In genomic region chr2:206158563-206159345, GRCh38 we compare ENCODE assay signal across 8 cellular contexts. TPM values are rescaled to one million over a fixed set of nuclear protein-coding genes. Genes with fewer than 3 reads are reported as not detected.
DNase-seq lines count a peak whose midpoint lies in the region; TF ChIP-seq lines count a peak whose summit lies in the region.

No MANE protein-coding gene starts in this region.

- H3K27me3 ChIP-seq in colonic mucosa (no peaks in the 10 kb centered on the region), transverse colon (no peaks in the 10 kb centered on the region)

- 1 to 2% methylated on average over 13 to 33 of the region's 33 CpGs for WGBS in transverse colon (ENCODE audit: low coverage in 1 of 2), 2 donors

- H3K4me3 ChIP-seq in colonic mucosa (peak overlapping the region; percentile 87), transverse colon (peak overlapping the region; percentile 82 to 91 (median 86))

- H3K36me3 ChIP-seq in colonic mucosa (peaks cover 16% of the 10 kb centered on the region), transverse colon (peaks cover 0 to 26% (median 10%) of the 10 kb centered on the region in 4 donors)

- DNase-seq in NCI-H146 (lab: John Stamatoyannopoulos, UW) (peak; percentile 13), NCI-H146 treated with DMSO at 0.1 percent for 48 hours (lab: John Stamatoyannopoulos, UW; ENCODE audit: unreplicated experiment) (no peak), HEK293T (ENCODE audit: extremely low spot score) (peak; percentile 22), NCI-H2227 (lab: John Stamatoyannopoulos, UW; ENCODE audit: unreplicated experiment) (peak; percentile 71), colonic mucosa (no peak), medulla oblongata (ENCODE audit: extremely low spot score) (peak; percentile 29), transverse colon (no peak)
- no peak for DNase-seq in central memory CD4-positive, alpha-beta T cell

- POLR2A ChIA-PET in HEK293T (lab: Yijun Ruan, JAX) = interaction anchor here (1.0 to 2.4 kb wide), 6 partner anchors 45 to 117 kb away, joined by 3 to 10 read pairs (median 4); a partner anchor contains a TSS

- H3K9me3 ChIP-seq in colonic mucosa = no peaks in the 10 kb centered on the region
- no peaks in the 10 kb centered on the region for H3K9me3 ChIP-seq in transverse colon

- no peak for TF ChIP-seq POLR2A in transverse colon (IDR thresholded peaks at IDR 0.05)

- TF ChIP-seq CTCF in colonic mucosa (IDR thresholded peaks at IDR 0.05) = no peak
- TF ChIP-seq CTCF in transverse colon (IDR thresholded peaks at IDR 0.05) = no peak

- CTCF ChIA-PET in HEK293T (lab: Yijun Ruan, JAX) = no interaction called here

- TF ChIP-seq EP300 in transverse colon (IDR thresholded peaks at IDR 0.05; ENCODE audit: low read depth) = no peak

- intact Hi-C loops in colonic mucosa (cut with DNase I) (loop anchor here (5.0 kb wide), 1 partner anchor 71 kb away; the partner anchor contains the start of gene INO80D), transverse colon (cut with DNase I; ENCODE audit: low total_unique reads) (no loop called here)

- in situ Hi-C loops in transverse colon (cut with MboI; ENCODE audit: low pct_ligation_motif_present in 1 of 4, low pct_unique_long_range_greater_than_20kb in 1 of 4, low sequenced_read_pairs in 3 of 4) = no loop called here

- H3K9ac ChIP-seq in colonic mucosa (ENCODE audit: low read depth in 2 of 2, low read length in 2 of 2) = peak overlapping the region; percentile 70 to 96

- peak overlapping the region; percentile 90 for H3K27ac ChIP-seq in colonic mucosa
- H3K27ac ChIP-seq in transverse colon = peak overlapping the region; percentile 93 to 97 (median 94)

- H3K4me1 ChIP-seq in colonic mucosa = no peaks in the 10 kb centered on the region
- peaks cover 20 to 49% (median 31%) of the 10 kb centered on the region in 4 donors for H3K4me1 ChIP-seq in transverse colon

TF ChIP-seq in HEK293T, 16 proteins besides CTCF, POLR2A, EP300 and RAD21:
- TF ChIP-seq L3MBTL2 (conservative IDR thresholded peaks at IDR 0.05) = no peak; the same call in 1 of the 2 replicates

RNA-seq across cellular contexts. Expression of gene NDUFS1, which starts 0.5 kb away (rescaled TPM):
- total RNA-seq in colonic mucosa = 100 to 1,000 TPM; 143 to 200 TPM
- total RNA-seq in transverse colon = 100 to 1,000 TPM in 1 of 4 donors, 10 to 100 TPM in 3; 37.0 to 118 (median 76.5) TPM

RNA-seq across cellular contexts. Expression of gene EEF1B2, which starts 0.9 kb away (rescaled TPM):
- 100 to 1,000 TPM; 467 to 557 TPM for total RNA-seq in colonic mucosa
- 100 to 1,000 TPM in 3 of 4 donors, 10 to 100 TPM in 1; 83.0 to 261 (median 183) TPM for total RNA-seq in transverse colon

Comparison
In these comparisons a context has a peak if more than half of its experiments do, and no peak if none do; other contexts are left out.
1. DNase-seq: peak in NCI-H146 (single experiment), HEK293T (single experiment), NCI-H2227 (single experiment) and medulla oblongata (single experiment); none in NCI-H146 treated with DMSO at 0.1 percent for 48 hours (single experiment), colonic mucosa (single experiment), transverse colon (single experiment) and central memory CD4-positive, alpha-beta T cell (single experiment).